In genomic region chr17:29567362-29568330, GRCh38 we compare ENCODE assay signal across 1 cellular context.
TF ChIP-seq lines count a peak whose summit lies in the region.

No MANE protein-coding gene starts in this region.

TF ChIP-seq in GM12878, 131 proteins besides CTCF, POLR2A, EP300 and RAD21:
- no peak for TF ChIP-seq REST (IDR thresholded peaks at IDR 0.05; ENCODE audit: low read depth, low read length)
- TF ChIP-seq HDGF (IDR thresholded peaks at IDR 0.05) = no peak
- 0 out of 2 replicates have a peak, but pooled peaks have one; percentile 43 for TF ChIP-seq RCOR1 (conservative IDR thresholded peaks at IDR 0.05; ENCODE audit: low read depth, low read length)
- TF ChIP-seq DPF2 (IDR thresholded peaks at IDR 0.05) = 0 out of 2 replicates have a peak, but pooled peaks have one; percentile 13
- no peak for TF ChIP-seq ZBTB4 (CRISPR knock-in tag; IDR thresholded peaks at IDR 0.05)
- no peak for TF ChIP-seq SREBF2 (IDR thresholded peaks at IDR 0.05; ENCODE audit: low read length)
- TF ChIP-seq USF1 (IDR thresholded peaks at IDR 0.05; ENCODE audit: borderline replicate concordance, extremely low read length, insufficient read depth, low read depth, low read length) = no peak
- no peak for TF ChIP-seq NR2F1 (conservative IDR thresholded peaks at IDR 0.05)
- TF ChIP-seq CREB1 (IDR thresholded peaks at IDR 0.05; ENCODE audit: low read depth) = no peak
- no peak for TF ChIP-seq ATF3 (IDR thresholded peaks at IDR 0.05; ENCODE audit: borderline replicate concordance, extremely low read depth, low read depth, low read length)
- peak; percentile 22; the same call in 1 of the 2 replicates for TF ChIP-seq LARP7 (IDR thresholded peaks at IDR 0.05)
- TF ChIP-seq EGR1 (IDR thresholded peaks at IDR 0.05; ENCODE audit: borderline replicate concordance in 1 of 2, low read depth in 2 of 2, low read length in 2 of 2) = 0 out of 3 replicates have a peak, but pooled peaks of 1 of the 2 experiments have one; percentile 35
- no peak for TF ChIP-seq POU2F2 (IDR thresholded peaks at IDR 0.05; ENCODE audit: borderline replicate concordance, low read depth, low read length)
- no peak for TF ChIP-seq CHD4 (IDR thresholded peaks at IDR 0.05)
- TF ChIP-seq E2F4 (IDR thresholded peaks at IDR 0.05; ENCODE audit: low read depth, low read length) = no peak
- peak; percentile 22; the same call in 1 of the 2 replicates for TF ChIP-seq NKRF (conservative IDR thresholded peaks at IDR 0.05)
- TF ChIP-seq SMAD5 (IDR thresholded peaks at IDR 0.05; ENCODE audit: low read depth) = no peak
- TF ChIP-seq TCF12 (IDR thresholded peaks at IDR 0.05; ENCODE audit: low read depth, low read length) = no peak
- TF ChIP-seq MTA3 (IDR thresholded peaks at IDR 0.05; ENCODE audit: borderline replicate concordance, low read length) = no peak
- TF ChIP-seq IKZF2 (IDR thresholded peaks at IDR 0.05) = 0 out of 4 replicates have a peak, but pooled peaks of 1 of the 2 experiments have one; percentile 10
- 0 out of 2 replicates have a peak, but pooled peaks have one; percentile 28 for TF ChIP-seq MLLT1 (IDR thresholded peaks at IDR 0.05)
- TF ChIP-seq ZNF687 (IDR thresholded peaks at IDR 0.05) = no peak
- TF ChIP-seq SIN3A (IDR thresholded peaks at IDR 0.05; ENCODE audit: low read depth, low read length) = peak; percentile 72; the same call in 1 of the 2 replicates
- TF ChIP-seq FOXK2 (IDR thresholded peaks at IDR 0.05) = no peak
- no peak for TF ChIP-seq ASH2L (IDR thresholded peaks at IDR 0.05; ENCODE audit: borderline replicate concordance, low read depth)
- no peak for TF ChIP-seq ESRRA (IDR thresholded peaks at IDR 0.05; ENCODE audit: low read length)
TF ChIP-seq in GM12878: peak in this region for 8.
